ENCODE assay signal across 8 cellular contexts in genomic region chrX:73851014-73852009, GRCh38. TPM values are rescaled to one million over a fixed set of nuclear protein-coding genes. Genes with fewer than 3 reads are reported as not detected.
DNase-seq lines count a peak whose midpoint lies in the region; ATAC-seq, FAIRE-seq and TF ChIP-seq lines count a peak whose summit lies in the region.

No MANE protein-coding gene starts in this region.

- no peaks in the 10 kb centered on the region for H3K36me3 ChIP-seq in astrocyte (ENCODE audit: insufficient read depth, low read length)

- in situ Hi-C loops in G401 (cut with HindIII; ENCODE audit: low sequenced_read_pairs): no loop called here

- H3K27ac Mint-ChIP-seq in astrocyte (ENCODE audit: unreplicated experiment): no peak overlapping the region
- H3K27ac Mint-ChIP-seq in activated CD4-positive, alpha-beta T cell treated with anti-CD3 and anti-CD28 coated beads, Interleukin-2, amount 10 ng/mL, durations not matched to agents 24 days and 14 days: no peak overlapping the region

- H3K27me3 ChIP-seq in astrocyte (ENCODE audit: insufficient read depth, low read length): no peaks in the 10 kb centered on the region

- peak; percentile 93 for DNase-seq in astrocyte (ENCODE audit: low read depth)
- DNase-seq in omental fat pad (ENCODE audit: low spot score): peak; percentile 54
- no peak for DNase-seq in activated CD4-positive, alpha-beta T cell treated with anti-CD3 and anti-CD28 coated beads, Interleukin-2, amount 10 ng/mL, durations not matched to agents 24 days and 14 days
- no peak for DNase-seq in G401 (ENCODE audit: low spot score)
- DNase-seq in T1000 (lab: John Stamatoyannopoulos, UW): no peak
- DNase-seq in cerebellum (ENCODE audit: low spot score): no peak

- intact Hi-C loops in activated CD4-positive, alpha-beta T cell treated with anti-CD3 and anti-CD28 coated beads, Interleukin-2, amount 10 ng/mL, durations not matched to agents 24 days and 14 days (cut with micrococcal nuclease): no loop called here

- TF ChIP-seq POLR2A in GM15510 (IDR thresholded peaks at IDR 0.05; ENCODE audit: borderline replicate concordance, extremely low read depth, insufficient read length): peak; percentile 23

- no peak overlapping the region for H3K27ac ChIP-seq in astrocyte (ENCODE audit: low read depth, low read length)

- no peaks in the 10 kb centered on the region for H3K9me3 Mint-ChIP-seq in astrocyte (ENCODE audit: unreplicated experiment)
- H3K9me3 Mint-ChIP-seq in activated CD4-positive, alpha-beta T cell treated with anti-CD3 and anti-CD28 coated beads, Interleukin-2, amount 10 ng/mL, durations not matched to agents 24 days and 14 days: no peaks in the 10 kb centered on the region

- no peak overlapping the region for H2AFZ ChIP-seq in astrocyte (ENCODE audit: low read depth, low read length)

- no peaks in the 10 kb centered on the region for H4K20me1 ChIP-seq in astrocyte (ENCODE audit: insufficient read depth, low read length)

- no peak overlapping the region for H3K9ac ChIP-seq in astrocyte (ENCODE audit: low read length)

- TF ChIP-seq CTCF in astrocyte (IDR thresholded peaks at IDR 0.05; ENCODE audit: insufficient read depth, low read depth, low read length) (no peak), omental fat pad (IDR thresholded peaks at IDR 0.05) (no peak)

- ATAC-seq in HG03135 (IDR thresholded peaks at IDR 0.05; ENCODE audit: unreplicated experiment): peak; percentile 72
- ATAC-seq in omental fat pad (ENCODE audit: low FRiP score): peak; percentile 91

- H3K4me1 Mint-ChIP-seq in astrocyte (ENCODE audit: low read depth, unreplicated experiment): no peaks in the 10 kb centered on the region
- no peaks in the 10 kb centered on the region for H3K4me1 Mint-ChIP-seq in activated CD4-positive, alpha-beta T cell treated with anti-CD3 and anti-CD28 coated beads, Interleukin-2, amount 10 ng/mL, durations not matched to agents 24 days and 14 days

- H3K27me3 Mint-ChIP-seq in astrocyte (ENCODE audit: low read depth, unreplicated experiment): no peaks in the 10 kb centered on the region
- H3K27me3 Mint-ChIP-seq in activated CD4-positive, alpha-beta T cell treated with anti-CD3 and anti-CD28 coated beads, Interleukin-2, amount 10 ng/mL, durations not matched to agents 24 days and 14 days: no peaks in the 10 kb centered on the region

- H3K4me3 ChIP-seq in astrocyte (ENCODE audit: insufficient read depth, low read depth, low read length): no peak overlapping the region

- no peak overlapping the region for H3K4me2 ChIP-seq in astrocyte (ENCODE audit: low read length)

- no peaks in the 10 kb centered on the region for H3K4me1 ChIP-seq in astrocyte (ENCODE audit: insufficient read depth, low read length)

- H3K36me3 Mint-ChIP-seq in astrocyte (ENCODE audit: low read depth, unreplicated experiment): no peaks in the 10 kb centered on the region
- H3K36me3 Mint-ChIP-seq in activated CD4-positive, alpha-beta T cell treated with anti-CD3 and anti-CD28 coated beads, Interleukin-2, amount 10 ng/mL, durations not matched to agents 24 days and 14 days (ENCODE audit: low read depth): no peaks in the 10 kb centered on the region

- no peaks in the 10 kb centered on the region for H3K79me2 ChIP-seq in astrocyte (ENCODE audit: insufficient read depth, low read length)

- peak; percentile 100 for FAIRE-seq in astrocyte (lab: Jason Lieb, UNC)

- no peak overlapping the region for H3K4me3 Mint-ChIP-seq in astrocyte (ENCODE audit: unreplicated experiment)
- no peak overlapping the region for H3K4me3 Mint-ChIP-seq in activated CD4-positive, alpha-beta T cell treated with anti-CD3 and anti-CD28 coated beads, Interleukin-2, amount 10 ng/mL, durations not matched to agents 24 days and 14 days

- H3K9me3 ChIP-seq in astrocyte (ENCODE audit: insufficient read depth, low read depth, low read length): no peaks in the 10 kb centered on the region

RNA-seq across cellular contexts. Expression of gene XIST, which starts 1.2 kb away (rescaled TPM):
- total RNA-seq in astrocyte (not detected in 2 replicates), omental fat pad (100 to 1,000 TPM in 2 of 4 donors, under 1 TPM in 2; 0.24 to 209 (median 91.2) TPM), cerebellum (637 TPM)
- total RNA-seq in activated CD4-positive, alpha-beta T cell treated with anti-CD3 and anti-CD28 coated beads, Interleukin-2, amount 10 ng/mL, durations not matched to agents 24 days and 14 days: not detected in 2 replicates
- total RNA-seq in G401 (2014; rRNA removed; shearing (Covaris generic)): not detected in 2 replicates

Comparison
In these comparisons a context has a peak if more than half of its experiments do, and no peak if none do; other contexts are left out.
1. DNase-seq: peak in astrocyte (single experiment) and omental fat pad (single experiment); none in activated CD4-positive, alpha-beta T cell treated with anti-CD3 and anti-CD28 coated beads, Interleukin-2, amount 10 ng/mL, durations not matched to agents 24 days and 14 days (single experiment), G401 (single experiment), T1000 (single experiment) and cerebellum (single experiment).